ENCODE assay signal across 9 cellular contexts in genomic region chr15:85800460-85801123, GRCh38. TPM values are rescaled to one million over a fixed set of nuclear protein-coding genes. Genes with fewer than 3 reads are reported as not detected.
DNase-seq lines count a peak whose midpoint lies in the region; ATAC-seq and TF ChIP-seq lines count a peak whose summit lies in the region.
"Had no signal": no experiment of that assay in that cellular context is flagged by ENCODE, and none has a peak within 500 bp of the region (broad histone marks: within the 10 kb centered on the region; RNA-seq: fewer than 3 reads in every experiment).

No MANE protein-coding gene starts in this region.

- intact Hi-C loops in sciatic nerve (cut with DNase I) = no loop called here

- H3K4me3 ChIP-seq in retinal pigment epithelial cell (ENCODE audit: low read length) = no peak overlapping the region

- ATAC-seq in esophagus mucosa (peak; percentile 91), GM19023 (IDR thresholded peaks at IDR 0.05; ENCODE audit: unreplicated experiment) (no peak), sciatic nerve (no peak)

- TF ChIP-seq CTCF in retinal pigment epithelial cell (conservative IDR thresholded peaks at IDR 0.05; ENCODE audit: low read depth, low read length) = peak; percentile 46

- DNase-seq in HK-2 (ENCODE audit: unreplicated experiment) (peak; percentile 53), NCI-H82 (lab: John Stamatoyannopoulos, UW) (peak; percentile 87), retinal pigment epithelial cell (ENCODE audit: low read depth) (peak; percentile 31), GM19238 (ENCODE audit: insufficient read length, low spot score) (no peak), sciatic nerve (ENCODE audit: low spot score) (no peak)
- no peak for DNase-seq in activated effector memory CD4-positive, alpha-beta T cell treated with Interleukin-2 at 50 U/mL for 16 hours
- DNase-seq: stimulated activated naive CD4-positive, alpha-beta T cell had no signal

RNA-seq across cellular contexts. Expression of gene KLHL25, which starts 5.9 kb away (rescaled TPM):
- total RNA-seq in esophagus mucosa (4.8 TPM), sciatic nerve (6.2 TPM)

Comparison
In these comparisons a context has a peak if more than half of its experiments do, and no peak if none do; other contexts are left out.
1. DNase-seq: peak in HK-2 (single experiment), NCI-H82 (single experiment) and retinal pigment epithelial cell (single experiment); none in GM19238 (single experiment), activated effector memory CD4-positive, alpha-beta T cell treated with Interleukin-2 at 50 U/mL for 16 hours (single experiment) and sciatic nerve (single experiment).